ENCODE assay signal across 1 cellular context in the genomic region with DNA sequence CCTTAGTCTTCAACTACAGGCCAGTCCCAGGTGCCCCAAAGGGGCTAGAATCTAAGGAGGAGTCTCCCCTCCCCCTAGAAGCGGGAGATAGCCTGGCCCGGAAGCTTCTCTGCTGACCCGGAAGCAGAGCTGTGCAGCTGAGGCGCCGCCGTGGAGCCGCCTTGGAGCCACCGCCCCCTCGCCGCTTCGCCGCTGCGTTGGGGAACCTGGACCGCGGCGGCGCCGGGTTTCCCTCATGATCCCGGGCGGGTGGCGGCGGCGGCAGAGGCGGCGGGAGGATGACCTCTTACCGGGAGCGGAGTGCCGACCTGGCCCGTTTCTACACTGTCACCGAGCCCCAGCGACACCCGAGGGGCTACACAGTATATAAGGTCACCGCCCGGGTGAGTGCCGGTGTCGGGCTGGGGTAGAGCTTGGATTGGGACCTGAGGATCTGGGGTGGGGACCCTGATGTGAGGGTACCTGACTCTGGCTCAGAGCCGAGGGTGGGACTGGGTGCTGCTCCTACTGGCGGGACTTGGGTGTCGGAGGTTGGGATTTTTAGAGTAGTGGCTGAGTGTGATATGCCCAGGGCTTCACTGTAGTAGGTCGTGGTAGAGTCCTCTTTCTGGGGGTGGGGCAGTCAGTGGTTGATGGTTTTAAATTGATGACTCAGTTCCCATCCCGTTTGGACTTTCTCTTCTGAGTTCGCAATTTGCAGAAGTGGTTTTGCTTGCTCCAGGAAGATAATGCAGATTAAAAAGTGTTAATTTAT.
TF ChIP-seq lines count a peak whose summit lies in the region.

A gene with protein sequence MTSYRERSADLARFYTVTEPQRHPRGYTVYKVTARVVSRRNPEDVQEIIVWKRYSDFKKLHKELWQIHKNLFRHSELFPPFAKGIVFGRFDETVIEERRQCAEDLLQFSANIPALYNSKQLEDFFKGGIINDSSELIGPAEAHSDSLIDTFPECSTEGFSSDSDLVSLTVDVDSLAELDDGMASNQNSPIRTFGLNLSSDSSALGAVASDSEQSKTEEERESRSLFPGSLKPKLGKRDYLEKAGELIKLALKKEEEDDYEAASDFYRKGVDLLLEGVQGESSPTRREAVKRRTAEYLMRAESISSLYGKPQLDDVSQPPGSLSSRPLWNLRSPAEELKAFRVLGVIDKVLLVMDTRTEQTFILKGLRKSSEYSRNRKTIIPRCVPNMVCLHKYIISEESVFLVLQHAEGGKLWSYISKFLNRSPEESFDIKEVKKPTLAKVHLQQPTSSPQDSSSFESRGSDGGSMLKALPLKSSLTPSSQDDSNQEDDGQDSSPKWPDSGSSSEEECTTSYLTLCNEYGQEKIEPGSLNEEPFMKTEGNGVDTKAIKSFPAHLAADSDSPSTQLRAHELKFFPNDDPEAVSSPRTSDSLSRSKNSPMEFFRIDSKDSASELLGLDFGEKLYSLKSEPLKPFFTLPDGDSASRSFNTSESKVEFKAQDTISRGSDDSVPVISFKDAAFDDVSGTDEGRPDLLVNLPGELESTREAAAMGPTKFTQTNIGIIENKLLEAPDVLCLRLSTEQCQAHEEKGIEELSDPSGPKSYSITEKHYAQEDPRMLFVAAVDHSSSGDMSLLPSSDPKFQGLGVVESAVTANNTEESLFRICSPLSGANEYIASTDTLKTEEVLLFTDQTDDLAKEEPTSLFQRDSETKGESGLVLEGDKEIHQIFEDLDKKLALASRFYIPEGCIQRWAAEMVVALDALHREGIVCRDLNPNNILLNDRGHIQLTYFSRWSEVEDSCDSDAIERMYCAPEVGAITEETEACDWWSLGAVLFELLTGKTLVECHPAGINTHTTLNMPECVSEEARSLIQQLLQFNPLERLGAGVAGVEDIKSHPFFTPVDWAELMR (plus strand): TSS at position 115 of the 754 bp plus-strand sequence. CDS start 164 bp downstream, at position 279.

TF ChIP-seq in HepG2, 621 proteins besides CTCF, POLR2A, EP300 and RAD21 (continued from another document and continues in another):
- TF ChIP-seq, protein P1, sequence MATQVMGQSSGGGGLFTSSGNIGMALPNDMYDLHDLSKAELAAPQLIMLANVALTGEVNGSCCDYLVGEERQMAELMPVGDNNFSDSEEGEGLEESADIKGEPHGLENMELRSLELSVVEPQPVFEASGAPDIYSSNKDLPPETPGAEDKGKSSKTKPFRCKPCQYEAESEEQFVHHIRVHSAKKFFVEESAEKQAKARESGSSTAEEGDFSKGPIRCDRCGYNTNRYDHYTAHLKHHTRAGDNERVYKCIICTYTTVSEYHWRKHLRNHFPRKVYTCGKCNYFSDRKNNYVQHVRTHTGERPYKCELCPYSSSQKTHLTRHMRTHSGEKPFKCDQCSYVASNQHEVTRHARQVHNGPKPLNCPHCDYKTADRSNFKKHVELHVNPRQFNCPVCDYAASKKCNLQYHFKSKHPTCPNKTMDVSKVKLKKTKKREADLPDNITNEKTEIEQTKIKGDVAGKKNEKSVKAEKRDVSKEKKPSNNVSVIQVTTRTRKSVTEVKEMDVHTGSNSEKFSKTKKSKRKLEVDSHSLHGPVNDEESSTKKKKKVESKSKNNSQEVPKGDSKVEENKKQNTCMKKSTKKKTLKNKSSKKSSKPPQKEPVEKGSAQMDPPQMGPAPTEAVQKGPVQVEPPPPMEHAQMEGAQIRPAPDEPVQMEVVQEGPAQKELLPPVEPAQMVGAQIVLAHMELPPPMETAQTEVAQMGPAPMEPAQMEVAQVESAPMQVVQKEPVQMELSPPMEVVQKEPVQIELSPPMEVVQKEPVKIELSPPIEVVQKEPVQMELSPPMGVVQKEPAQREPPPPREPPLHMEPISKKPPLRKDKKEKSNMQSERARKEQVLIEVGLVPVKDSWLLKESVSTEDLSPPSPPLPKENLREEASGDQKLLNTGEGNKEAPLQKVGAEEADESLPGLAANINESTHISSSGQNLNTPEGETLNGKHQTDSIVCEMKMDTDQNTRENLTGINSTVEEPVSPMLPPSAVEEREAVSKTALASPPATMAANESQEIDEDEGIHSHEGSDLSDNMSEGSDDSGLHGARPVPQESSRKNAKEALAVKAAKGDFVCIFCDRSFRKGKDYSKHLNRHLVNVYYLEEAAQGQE (IDR thresholded peaks at IDR 0.05; ENCODE audit: borderline replicate concordance in 1 of 2, low read depth in 1 of 2, low read length in 2 of 2) = no peak
- TF ChIP-seq, protein P2, sequence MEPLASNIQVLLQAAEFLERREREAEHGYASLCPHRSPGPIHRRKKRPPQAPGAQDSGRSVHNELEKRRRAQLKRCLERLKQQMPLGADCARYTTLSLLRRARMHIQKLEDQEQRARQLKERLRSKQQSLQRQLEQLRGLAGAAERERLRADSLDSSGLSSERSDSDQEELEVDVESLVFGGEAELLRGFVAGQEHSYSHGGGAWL (CRISPR knock-in tag; IDR thresholded peaks at IDR 0.05) = 0 out of 2 replicates have a peak, but pooled peaks have one; percentile 48
- TF ChIP-seq, protein P3, sequence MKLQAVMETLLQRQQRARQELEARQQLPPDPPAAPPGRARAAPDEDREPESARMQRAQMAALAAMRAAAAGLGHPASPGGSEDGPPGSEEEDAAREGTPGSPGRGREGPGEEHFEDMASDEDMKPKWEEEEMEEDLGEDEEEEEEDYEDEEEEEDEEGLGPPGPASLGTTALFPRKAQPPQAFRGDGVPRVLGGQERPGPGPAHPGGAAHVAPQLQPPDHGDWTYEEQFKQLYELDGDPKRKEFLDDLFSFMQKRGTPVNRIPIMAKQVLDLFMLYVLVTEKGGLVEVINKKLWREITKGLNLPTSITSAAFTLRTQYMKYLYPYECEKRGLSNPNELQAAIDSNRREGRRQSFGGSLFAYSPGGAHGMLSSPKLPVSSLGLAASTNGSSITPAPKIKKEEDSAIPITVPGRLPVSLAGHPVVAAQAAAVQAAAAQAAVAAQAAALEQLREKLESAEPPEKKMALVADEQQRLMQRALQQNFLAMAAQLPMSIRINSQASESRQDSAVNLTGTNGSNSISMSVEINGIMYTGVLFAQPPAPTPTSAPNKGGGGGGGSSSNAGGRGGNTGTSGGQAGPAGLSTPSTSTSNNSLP (IDR thresholded peaks at IDR 0.05; ENCODE audit: low read depth, low read length) = no peak
- TF ChIP-seq ZSCAN21 (CRISPR knock-in tag; IDR thresholded peaks at IDR 0.05; ENCODE audit: borderline replicate concordance) (peak; percentile 87; the same call in 1 of the 2 replicates), BRD4 (CRISPR knock-in tag; IDR thresholded peaks at IDR 0.05) (no peak; the same call in 1 of the 2 replicates), ZNF563 (CRISPR knock-in tag; IDR thresholded peaks at IDR 0.05) (peak; percentile 80; the same call in 1 of the 2 replicates), SCMH1 (CRISPR knock-in tag; IDR thresholded peaks at IDR 0.05; ENCODE audit: borderline replicate concordance) (no peak), HOXA5 (CRISPR knock-in tag; IDR thresholded peaks at IDR 0.05) (peak; percentile 65; the same call in 1 of the 2 replicates), CREB1 (IDR thresholded peaks at IDR 0.05) (no peak), CREB1 (CRISPR knock-in tag; IDR thresholded peaks at IDR 0.05) (no peak), ZNF33B (CRISPR knock-in tag; IDR thresholded peaks at IDR 0.05) (0 out of 2 replicates have a peak, but pooled peaks have one; percentile 38), ZNF746 (CRISPR knock-in tag; IDR thresholded peaks at IDR 0.05) (no peak), ZBTB38 (CRISPR knock-in tag; IDR thresholded peaks at IDR 0.05) (peak; percentile 35; the same call in 1 of the 2 replicates)
- TF ChIP-seq, protein P4, sequence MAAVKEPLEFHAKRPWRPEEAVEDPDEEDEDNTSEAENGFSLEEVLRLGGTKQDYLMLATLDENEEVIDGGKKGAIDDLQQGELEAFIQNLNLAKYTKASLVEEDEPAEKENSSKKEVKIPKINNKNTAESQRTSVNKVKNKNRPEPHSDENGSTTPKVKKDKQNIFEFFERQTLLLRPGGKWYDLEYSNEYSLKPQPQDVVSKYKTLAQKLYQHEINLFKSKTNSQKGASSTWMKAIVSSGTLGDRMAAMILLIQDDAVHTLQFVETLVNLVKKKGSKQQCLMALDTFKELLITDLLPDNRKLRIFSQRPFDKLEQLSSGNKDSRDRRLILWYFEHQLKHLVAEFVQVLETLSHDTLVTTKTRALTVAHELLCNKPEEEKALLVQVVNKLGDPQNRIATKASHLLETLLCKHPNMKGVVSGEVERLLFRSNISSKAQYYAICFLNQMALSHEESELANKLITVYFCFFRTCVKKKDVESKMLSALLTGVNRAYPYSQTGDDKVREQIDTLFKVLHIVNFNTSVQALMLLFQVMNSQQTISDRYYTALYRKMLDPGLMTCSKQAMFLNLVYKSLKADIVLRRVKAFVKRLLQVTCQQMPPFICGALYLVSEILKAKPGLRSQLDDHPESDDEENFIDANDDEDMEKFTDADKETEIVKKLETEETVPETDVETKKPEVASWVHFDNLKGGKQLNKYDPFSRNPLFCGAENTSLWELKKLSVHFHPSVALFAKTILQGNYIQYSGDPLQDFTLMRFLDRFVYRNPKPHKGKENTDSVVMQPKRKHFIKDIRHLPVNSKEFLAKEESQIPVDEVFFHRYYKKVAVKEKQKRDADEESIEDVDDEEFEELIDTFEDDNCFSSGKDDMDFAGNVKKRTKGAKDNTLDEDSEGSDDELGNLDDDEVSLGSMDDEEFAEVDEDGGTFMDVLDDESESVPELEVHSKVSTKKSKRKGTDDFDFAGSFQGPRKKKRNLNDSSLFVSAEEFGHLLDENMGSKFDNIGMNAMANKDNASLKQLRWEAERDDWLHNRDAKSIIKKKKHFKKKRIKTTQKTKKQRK (IDR thresholded peaks at IDR 0.05; ENCODE audit: low read length) = no peak
- TF ChIP-seq, protein P5, sequence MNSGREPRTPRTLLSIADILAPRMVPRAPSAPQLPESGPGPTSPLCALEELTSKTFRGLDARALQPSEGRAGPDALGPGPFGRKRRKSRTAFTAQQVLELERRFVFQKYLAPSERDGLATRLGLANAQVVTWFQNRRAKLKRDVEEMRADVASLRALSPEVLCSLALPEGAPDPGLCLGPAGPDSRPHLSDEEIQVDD (CRISPR knock-in tag; IDR thresholded peaks at IDR 0.05; ENCODE audit: borderline replicate concordance) = peak; percentile 45; the same call in 1 of the 2 replicates
- TF ChIP-seq, protein P6, sequence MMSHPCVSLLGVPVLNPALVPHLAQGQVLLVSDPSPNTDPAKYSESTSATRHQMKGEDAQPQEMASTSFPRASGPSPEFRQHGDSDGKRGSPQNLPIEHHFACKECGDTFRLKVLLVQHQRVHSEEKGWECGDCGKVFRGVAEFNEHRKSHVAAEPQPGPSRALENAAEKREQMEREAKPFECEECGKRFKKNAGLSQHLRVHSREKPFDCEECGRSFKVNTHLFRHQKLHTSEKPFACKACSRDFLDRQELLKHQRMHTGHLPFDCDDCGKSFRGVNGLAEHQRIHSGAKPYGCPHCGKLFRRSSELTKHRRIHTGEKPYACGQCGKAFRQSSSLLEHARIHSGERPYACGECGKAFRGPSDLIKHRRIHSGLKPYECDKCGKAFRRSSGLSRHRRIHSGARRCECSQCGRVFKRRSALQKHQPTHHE (CRISPR knock-in tag; IDR thresholded peaks at IDR 0.05; ENCODE audit: borderline replicate concordance) = no peak
- TF ChIP-seq, protein P7, sequence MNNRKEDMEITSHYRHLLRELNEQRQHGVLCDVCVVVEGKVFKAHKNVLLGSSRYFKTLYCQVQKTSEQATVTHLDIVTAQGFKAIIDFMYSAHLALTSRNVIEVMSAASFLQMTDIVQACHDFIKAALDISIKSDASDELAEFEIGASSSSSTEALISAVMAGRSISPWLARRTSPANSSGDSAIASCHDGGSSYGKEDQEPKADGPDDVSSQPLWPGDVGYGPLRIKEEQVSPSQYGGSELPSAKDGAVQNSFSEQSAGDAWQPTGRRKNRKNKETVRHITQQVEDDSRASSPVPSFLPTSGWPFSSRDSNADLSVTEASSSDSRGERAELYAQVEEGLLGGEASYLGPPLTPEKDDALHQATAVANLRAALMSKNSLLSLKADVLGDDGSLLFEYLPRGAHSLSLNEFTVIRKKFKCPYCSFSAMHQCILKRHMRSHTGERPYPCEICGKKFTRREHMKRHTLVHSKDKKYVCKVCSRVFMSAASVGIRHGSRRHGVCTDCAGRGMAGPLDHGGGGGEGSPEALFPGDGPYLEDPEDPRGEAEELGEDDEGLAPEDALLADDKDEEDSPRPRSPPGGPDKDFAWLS (CRISPR knock-in tag; IDR thresholded peaks at IDR 0.05; ENCODE audit: borderline replicate concordance) = no peak
- TF ChIP-seq, protein P8, sequence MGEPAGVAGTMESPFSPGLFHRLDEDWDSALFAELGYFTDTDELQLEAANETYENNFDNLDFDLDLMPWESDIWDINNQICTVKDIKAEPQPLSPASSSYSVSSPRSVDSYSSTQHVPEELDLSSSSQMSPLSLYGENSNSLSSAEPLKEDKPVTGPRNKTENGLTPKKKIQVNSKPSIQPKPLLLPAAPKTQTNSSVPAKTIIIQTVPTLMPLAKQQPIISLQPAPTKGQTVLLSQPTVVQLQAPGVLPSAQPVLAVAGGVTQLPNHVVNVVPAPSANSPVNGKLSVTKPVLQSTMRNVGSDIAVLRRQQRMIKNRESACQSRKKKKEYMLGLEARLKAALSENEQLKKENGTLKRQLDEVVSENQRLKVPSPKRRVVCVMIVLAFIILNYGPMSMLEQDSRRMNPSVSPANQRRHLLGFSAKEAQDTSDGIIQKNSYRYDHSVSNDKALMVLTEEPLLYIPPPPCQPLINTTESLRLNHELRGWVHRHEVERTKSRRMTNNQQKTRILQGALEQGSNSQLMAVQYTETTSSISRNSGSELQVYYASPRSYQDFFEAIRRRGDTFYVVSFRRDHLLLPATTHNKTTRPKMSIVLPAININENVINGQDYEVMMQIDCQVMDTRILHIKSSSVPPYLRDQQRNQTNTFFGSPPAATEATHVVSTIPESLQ (CRISPR knock-in tag; conservative IDR thresholded peaks at IDR 0.05) = no peak
- TF ChIP-seq, protein P9, sequence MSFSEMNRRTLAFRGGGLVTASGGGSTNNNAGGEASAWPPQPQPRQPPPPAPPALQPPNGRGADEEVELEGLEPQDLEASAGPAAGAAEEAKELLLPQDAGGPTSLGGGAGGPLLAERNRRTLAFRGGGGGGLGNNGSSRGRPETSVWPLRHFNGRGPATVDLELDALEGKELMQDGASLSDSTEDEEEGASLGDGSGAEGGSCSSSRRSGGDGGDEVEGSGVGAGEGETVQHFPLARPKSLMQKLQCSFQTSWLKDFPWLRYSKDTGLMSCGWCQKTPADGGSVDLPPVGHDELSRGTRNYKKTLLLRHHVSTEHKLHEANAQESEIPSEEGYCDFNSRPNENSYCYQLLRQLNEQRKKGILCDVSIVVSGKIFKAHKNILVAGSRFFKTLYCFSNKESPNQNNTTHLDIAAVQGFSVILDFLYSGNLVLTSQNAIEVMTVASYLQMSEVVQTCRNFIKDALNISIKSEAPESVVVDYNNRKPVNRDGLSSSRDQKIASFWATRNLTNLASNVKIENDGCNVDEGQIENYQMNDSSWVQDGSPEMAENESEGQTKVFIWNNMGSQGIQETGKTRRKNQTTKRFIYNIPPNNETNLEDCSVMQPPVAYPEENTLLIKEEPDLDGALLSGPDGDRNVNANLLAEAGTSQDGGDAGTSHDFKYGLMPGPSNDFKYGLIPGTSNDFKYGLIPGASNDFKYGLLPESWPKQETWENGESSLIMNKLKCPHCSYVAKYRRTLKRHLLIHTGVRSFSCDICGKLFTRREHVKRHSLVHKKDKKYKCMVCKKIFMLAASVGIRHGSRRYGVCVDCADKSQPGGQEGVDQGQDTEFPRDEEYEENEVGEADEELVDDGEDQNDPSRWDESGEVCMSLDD (CRISPR knock-in tag; IDR thresholded peaks at IDR 0.05; ENCODE audit: borderline replicate concordance) = no peak
- TF ChIP-seq, protein P10, sequence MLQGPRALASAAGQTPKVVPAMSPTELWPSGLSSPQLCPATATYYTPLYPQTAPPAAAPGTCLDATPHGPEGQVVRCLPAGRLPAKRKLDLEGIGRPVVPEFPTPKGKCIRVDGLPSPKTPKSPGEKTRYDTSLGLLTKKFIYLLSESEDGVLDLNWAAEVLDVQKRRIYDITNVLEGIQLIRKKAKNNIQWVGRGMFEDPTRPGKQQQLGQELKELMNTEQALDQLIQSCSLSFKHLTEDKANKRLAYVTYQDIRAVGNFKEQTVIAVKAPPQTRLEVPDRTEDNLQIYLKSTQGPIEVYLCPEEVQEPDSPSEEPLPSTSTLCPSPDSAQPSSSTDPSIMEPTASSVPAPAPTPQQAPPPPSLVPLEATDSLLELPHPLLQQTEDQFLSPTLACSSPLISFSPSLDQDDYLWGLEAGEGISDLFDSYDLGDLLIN (CRISPR knock-in tag; IDR thresholded peaks at IDR 0.05; ENCODE audit: borderline replicate concordance) = no peak
